10 cellular contexts compared by ENCODE assay signal in the genomic region with DNA sequence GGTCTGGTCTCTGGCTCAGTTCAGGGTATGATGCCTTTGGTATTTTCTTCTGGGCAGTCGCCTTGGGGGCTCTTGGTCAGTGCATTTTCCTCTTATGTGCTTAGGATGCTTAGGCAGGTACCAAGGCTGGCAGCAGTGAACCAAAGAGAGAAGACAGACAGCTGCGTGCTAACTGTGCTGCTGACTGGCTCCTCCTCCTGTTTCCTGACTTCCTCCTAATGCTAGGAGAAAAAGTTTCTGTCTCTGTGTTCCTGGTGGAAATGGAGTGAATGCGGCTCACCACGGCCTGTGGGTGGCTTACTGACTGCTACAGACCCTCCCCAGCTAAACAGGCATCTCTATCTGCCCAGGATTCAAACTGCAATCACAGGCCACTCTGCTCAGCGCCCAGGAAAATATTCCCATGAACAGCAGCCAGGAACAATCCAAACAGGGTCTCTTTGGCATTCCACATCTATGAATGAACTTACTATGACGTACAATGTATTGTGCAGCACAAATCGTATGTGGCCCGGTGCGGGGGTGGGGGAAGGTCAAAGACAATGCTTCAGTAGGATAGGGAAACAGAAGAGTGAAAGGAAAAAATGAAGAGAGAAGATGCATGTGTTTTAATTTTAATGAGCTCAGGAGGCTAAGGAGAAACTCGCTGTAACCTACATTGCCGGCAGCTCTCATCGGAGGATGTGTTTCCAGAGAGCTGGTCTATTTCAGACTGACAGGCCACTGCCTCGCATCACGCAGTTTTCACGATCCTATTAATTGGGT. TPM values are rescaled to one million over a fixed set of nuclear protein-coding genes. Genes with fewer than 3 reads are reported as not detected.
A peak's percentile ranks its signal among the peaks of the same experiment; 100 is the strongest.
DNase-seq lines count a peak whose midpoint lies in the region; ATAC-seq and TF ChIP-seq lines count a peak whose summit lies in the region.
"Had no signal": no experiment of that assay in that cellular context is flagged by ENCODE, and none has a peak within 500 bp of the region (broad histone marks: within the 10 kb centered on the region; RNA-seq: fewer than 3 reads in every experiment).

No MANE protein-coding gene starts in this region.

- peaks cover 0 to 43% (median 12%) of the 10 kb centered on the region in 6 donors for H3K36me3 ChIP-seq in spleen
- no peaks in the 10 kb centered on the region for H3K36me3 ChIP-seq in mesenchymal stem cell (ENCODE audit: control insufficient read depth in 1 of 2, insufficient read depth in 2 of 2, low read depth in 1 of 2, low read length in 2 of 2)
- H3K36me3 ChIP-seq: neural progenitor cell had no signal

- peaks cover 3% of the 10 kb centered on the region for H3K27me3 Mint-ChIP-seq in IgD-negative memory B cell
- peaks cover 2% of the 10 kb centered on the region for H3K27me3 Mint-ChIP-seq in glutamatergic neuron (ENCODE audit: unreplicated experiment)
- H3K27me3 Mint-ChIP-seq: activated naive CD8-positive, alpha-beta T cell had no signal

- H2BK5ac ChIP-seq in mesenchymal stem cell (ENCODE audit: low read depth, low read length, poor library complexity, severe bottlenecking): no peak overlapping the region

- H2BK120ac ChIP-seq in mesenchymal stem cell (ENCODE audit: low read depth, low read length): no peak overlapping the region

- no peak for TF ChIP-seq CTCF in glutamatergic neuron (IDR thresholded peaks at IDR 0.05; ENCODE audit: partially characterized antibody, unreplicated experiment)
- TF ChIP-seq CTCF in spleen (IDR thresholded peaks at IDR 0.05 in 8 of 11, conservative IDR thresholded peaks at IDR 0.05 in 3 of 11): no peak

- H3K4ac ChIP-seq in mesenchymal stem cell (ENCODE audit: low read depth in 1 of 2, low read length in 2 of 2): no peak overlapping the region

- H3K27ac ChIP-seq in angular gyrus (ENCODE audit: low read depth, low read length): peak overlapping the region; percentile 14
- H3K27ac ChIP-seq in spleen: peak overlapping the region in 6 of 8 donors; percentile 17 to 94 (median 75)
- H3K27ac ChIP-seq in mesenchymal stem cell (ENCODE audit: low read length, poor library complexity, severe bottlenecking): no peak overlapping the region
- H3K27ac ChIP-seq: neural progenitor cell had no signal

- H2AFZ ChIP-seq in mesenchymal stem cell (ENCODE audit: low read depth, low read length): no peak overlapping the region
- H2AFZ ChIP-seq: neural progenitor cell had no signal

- H3K23ac ChIP-seq in mesenchymal stem cell (ENCODE audit: low read length in 2 of 2): no peak overlapping the region

- H3K9me3 Mint-ChIP-seq in IgD-negative memory B cell (no peaks in the 10 kb centered on the region), glutamatergic neuron (ENCODE audit: unreplicated experiment) (no peaks in the 10 kb centered on the region)

- DNase-seq in glutamatergic neuron: no peak
- DNase-seq in spleen: no peak
- no peak for DNase-seq in UCSD-AML1 (lab: John Stamatoyannopoulos, UW; ENCODE audit: unreplicated experiment)
- DNase-seq in mesenchymal stem cell: no peak
- DNase-seq: KG1 had no signal

- H3K4me1 ChIP-seq in spleen (peaks cover 15 to 74% (median 54%) of the 10 kb centered on the region in 6 donors), mesenchymal stem cell (ENCODE audit: control insufficient read depth, insufficient read depth, low read depth, low read length) (peaks cover 18% of the 10 kb centered on the region)

- H3K9ac ChIP-seq in mesenchymal stem cell (ENCODE audit: low read length): no peak overlapping the region
- H3K9ac ChIP-seq: neural progenitor cell had no signal

- no peak overlapping the region for H2BK12ac ChIP-seq in mesenchymal stem cell (ENCODE audit: low read length in 2 of 2)

- H3K18ac ChIP-seq in mesenchymal stem cell (ENCODE audit: low read depth in 1 of 2, low read length in 2 of 2): no peak overlapping the region

- ATAC-seq in GM19023 (IDR thresholded peaks at IDR 0.05; ENCODE audit: unreplicated experiment): no peak

- no peak overlapping the region for H2BK15ac ChIP-seq in mesenchymal stem cell (ENCODE audit: low read depth, poor library complexity, severe bottlenecking)

- intact Hi-C loops in spleen (cut with DNase I; ENCODE audit: low total_unique reads): no loop called here

- H3K36me3 Mint-ChIP-seq in IgD-negative memory B cell (peaks cover 3% of the 10 kb centered on the region), glutamatergic neuron (ENCODE audit: unreplicated experiment) (peaks cover 18% of the 10 kb centered on the region)

- no peak overlapping the region for H2AK5ac ChIP-seq in mesenchymal stem cell (ENCODE audit: low read length, severe bottlenecking)

- H3K27ac Mint-ChIP-seq in IgD-negative memory B cell (peak overlapping the region in 1 of 3 donors; percentile 88), glutamatergic neuron (ENCODE audit: unreplicated experiment) (no peak overlapping the region)
- H3K27ac Mint-ChIP-seq: activated naive CD8-positive, alpha-beta T cell; neural progenitor cell had no signal

- H3K27me3 ChIP-seq in spleen (replicated peaks in 1 of 7): peaks cover 0 to 23% (median 5%) of the 10 kb centered on the region in 7 donors
- H3K27me3 ChIP-seq in mesenchymal stem cell (ENCODE audit: control insufficient read depth in 1 of 2, insufficient read depth in 1 of 2, low read length in 2 of 2): peaks cover 88 to 93% of the 10 kb centered on the region in 2 experiments

- peaks cover 15 to 26% (median 16%) of the 10 kb centered on the region in 3 donors for H3K4me1 Mint-ChIP-seq in IgD-negative memory B cell
- peaks cover 24% of the 10 kb centered on the region for H3K4me1 Mint-ChIP-seq in glutamatergic neuron (ENCODE audit: low read depth, unreplicated experiment)

- TF ChIP-seq POLR2A in spleen (IDR thresholded peaks at IDR 0.05): no peak

- H3K14ac ChIP-seq in mesenchymal stem cell (ENCODE audit: low read length in 2 of 2): no peak overlapping the region

- H4K91ac ChIP-seq in mesenchymal stem cell (ENCODE audit: low read length): no peak overlapping the region

- H3K4me3 ChIP-seq in spleen (peak overlapping the region in 6 of 8 donors; percentile 1 to 91 (median 78)), mesenchymal stem cell (ENCODE audit: insufficient read depth in 1 of 2, low read depth in 1 of 2, low read length in 2 of 2) (no peak overlapping the region)
- H3K4me3 ChIP-seq: neural progenitor cell had no signal

- WGBS in spleen, 5 donors: 62 to 65% (median 63%) methylated on average over 15 of the region's 15 CpGs
- WGBS in mesenchymal stem cell: 82% methylated on average over 14 of the region's 15 CpGs

- no peaks in the 10 kb centered on the region for H3K79me1 ChIP-seq in mesenchymal stem cell (replicated peaks; ENCODE audit: low read length, poor library complexity, severe bottlenecking)

- H4K8ac ChIP-seq in mesenchymal stem cell (ENCODE audit: low read length): no peak overlapping the region

- H3K4me2 ChIP-seq in mesenchymal stem cell (ENCODE audit: low read length, poor library complexity, severe bottlenecking): no peak overlapping the region
- H3K4me2 ChIP-seq: neural progenitor cell had no signal

- peak overlapping the region in 3 of 4 donors; percentile 30 to 68 (median 49) for H3K4me3 Mint-ChIP-seq in IgD-negative memory B cell
- H3K4me3 Mint-ChIP-seq in glutamatergic neuron (ENCODE audit: unreplicated experiment): peak overlapping the region; percentile 50
- H3K4me3 Mint-ChIP-seq: activated naive CD8-positive, alpha-beta T cell; neural progenitor cell had no signal

- peaks cover 0 to under 1% (median 0%) of the 10 kb centered on the region in 8 donors for H3K9me3 ChIP-seq in spleen
- H3K9me3 ChIP-seq in mesenchymal stem cell (ENCODE audit: control insufficient read depth, low read length): no peaks in the 10 kb centered on the region

RNA-seq across cellular contexts. Expression of a gene that starts 2.8 kb away (rescaled TPM):
- polyA plus RNA-seq in IgD-negative memory B cell (11.6 TPM), spleen (10 to 100 TPM; 14.6 to 17.0 (median 15.6) TPM)
- total RNA-seq in glutamatergic neuron (ENCODE audit: unreplicated experiment) (31.9 TPM), spleen (100 to 1,000 TPM in 5 of 7 donors, 10 to 100 TPM in 2; 76.7 to 143 (median 103) TPM)
- 3.1 TPM for polyA plus RNA-seq in mesenchymal stem cell (2013, experiment 1 of 2)
- 3.1 TPM for polyA plus RNA-seq in mesenchymal stem cell (2013, experiment 2 of 2)

Comparison
In these comparisons a context has a peak if more than half of its experiments do, and no peak if none do; other contexts are left out.
1. H3K4me3 ChIP-seq: peak in spleen (6 of 8); none in mesenchymal stem cell (0 of 2).